ENCODE assay signal across 1 cellular context in the genomic region with DNA sequence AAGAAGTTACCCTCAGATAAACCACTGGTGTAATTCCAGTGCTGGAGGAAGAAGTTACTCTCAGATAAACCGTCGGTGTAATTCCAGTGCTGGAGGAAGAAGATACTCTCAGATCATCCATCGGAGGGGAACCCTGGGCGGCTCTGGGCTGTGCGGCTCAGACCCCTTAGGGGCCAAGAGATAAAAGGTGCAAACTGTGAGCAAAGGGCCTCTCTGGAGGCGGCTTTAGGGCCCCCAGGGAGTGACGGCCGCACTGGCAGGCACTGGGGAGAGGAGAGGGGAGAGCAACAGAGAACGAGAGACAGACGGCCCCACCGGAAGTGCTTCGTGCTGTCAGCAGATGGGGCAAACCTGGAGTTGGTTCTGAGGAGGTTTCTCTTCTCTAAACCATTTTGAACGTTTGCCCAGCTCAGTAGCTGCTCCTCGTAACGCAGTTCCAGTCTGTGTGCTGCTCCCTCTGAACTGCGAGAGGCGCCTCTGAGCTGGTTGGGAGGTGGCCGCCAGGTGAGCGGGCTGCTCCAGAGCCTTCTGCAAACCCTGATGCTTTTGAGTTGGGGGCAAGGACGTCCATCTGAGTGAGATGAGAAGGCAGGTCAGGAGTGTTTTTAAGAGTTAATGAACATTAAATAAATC.
TF ChIP-seq lines count a peak whose summit lies in the region.

No MANE protein-coding gene starts in this region.

TF ChIP-seq in H1, 55 proteins besides CTCF, POLR2A, EP300 and RAD21 (continued from another document):
- TF ChIP-seq, protein P1, sequence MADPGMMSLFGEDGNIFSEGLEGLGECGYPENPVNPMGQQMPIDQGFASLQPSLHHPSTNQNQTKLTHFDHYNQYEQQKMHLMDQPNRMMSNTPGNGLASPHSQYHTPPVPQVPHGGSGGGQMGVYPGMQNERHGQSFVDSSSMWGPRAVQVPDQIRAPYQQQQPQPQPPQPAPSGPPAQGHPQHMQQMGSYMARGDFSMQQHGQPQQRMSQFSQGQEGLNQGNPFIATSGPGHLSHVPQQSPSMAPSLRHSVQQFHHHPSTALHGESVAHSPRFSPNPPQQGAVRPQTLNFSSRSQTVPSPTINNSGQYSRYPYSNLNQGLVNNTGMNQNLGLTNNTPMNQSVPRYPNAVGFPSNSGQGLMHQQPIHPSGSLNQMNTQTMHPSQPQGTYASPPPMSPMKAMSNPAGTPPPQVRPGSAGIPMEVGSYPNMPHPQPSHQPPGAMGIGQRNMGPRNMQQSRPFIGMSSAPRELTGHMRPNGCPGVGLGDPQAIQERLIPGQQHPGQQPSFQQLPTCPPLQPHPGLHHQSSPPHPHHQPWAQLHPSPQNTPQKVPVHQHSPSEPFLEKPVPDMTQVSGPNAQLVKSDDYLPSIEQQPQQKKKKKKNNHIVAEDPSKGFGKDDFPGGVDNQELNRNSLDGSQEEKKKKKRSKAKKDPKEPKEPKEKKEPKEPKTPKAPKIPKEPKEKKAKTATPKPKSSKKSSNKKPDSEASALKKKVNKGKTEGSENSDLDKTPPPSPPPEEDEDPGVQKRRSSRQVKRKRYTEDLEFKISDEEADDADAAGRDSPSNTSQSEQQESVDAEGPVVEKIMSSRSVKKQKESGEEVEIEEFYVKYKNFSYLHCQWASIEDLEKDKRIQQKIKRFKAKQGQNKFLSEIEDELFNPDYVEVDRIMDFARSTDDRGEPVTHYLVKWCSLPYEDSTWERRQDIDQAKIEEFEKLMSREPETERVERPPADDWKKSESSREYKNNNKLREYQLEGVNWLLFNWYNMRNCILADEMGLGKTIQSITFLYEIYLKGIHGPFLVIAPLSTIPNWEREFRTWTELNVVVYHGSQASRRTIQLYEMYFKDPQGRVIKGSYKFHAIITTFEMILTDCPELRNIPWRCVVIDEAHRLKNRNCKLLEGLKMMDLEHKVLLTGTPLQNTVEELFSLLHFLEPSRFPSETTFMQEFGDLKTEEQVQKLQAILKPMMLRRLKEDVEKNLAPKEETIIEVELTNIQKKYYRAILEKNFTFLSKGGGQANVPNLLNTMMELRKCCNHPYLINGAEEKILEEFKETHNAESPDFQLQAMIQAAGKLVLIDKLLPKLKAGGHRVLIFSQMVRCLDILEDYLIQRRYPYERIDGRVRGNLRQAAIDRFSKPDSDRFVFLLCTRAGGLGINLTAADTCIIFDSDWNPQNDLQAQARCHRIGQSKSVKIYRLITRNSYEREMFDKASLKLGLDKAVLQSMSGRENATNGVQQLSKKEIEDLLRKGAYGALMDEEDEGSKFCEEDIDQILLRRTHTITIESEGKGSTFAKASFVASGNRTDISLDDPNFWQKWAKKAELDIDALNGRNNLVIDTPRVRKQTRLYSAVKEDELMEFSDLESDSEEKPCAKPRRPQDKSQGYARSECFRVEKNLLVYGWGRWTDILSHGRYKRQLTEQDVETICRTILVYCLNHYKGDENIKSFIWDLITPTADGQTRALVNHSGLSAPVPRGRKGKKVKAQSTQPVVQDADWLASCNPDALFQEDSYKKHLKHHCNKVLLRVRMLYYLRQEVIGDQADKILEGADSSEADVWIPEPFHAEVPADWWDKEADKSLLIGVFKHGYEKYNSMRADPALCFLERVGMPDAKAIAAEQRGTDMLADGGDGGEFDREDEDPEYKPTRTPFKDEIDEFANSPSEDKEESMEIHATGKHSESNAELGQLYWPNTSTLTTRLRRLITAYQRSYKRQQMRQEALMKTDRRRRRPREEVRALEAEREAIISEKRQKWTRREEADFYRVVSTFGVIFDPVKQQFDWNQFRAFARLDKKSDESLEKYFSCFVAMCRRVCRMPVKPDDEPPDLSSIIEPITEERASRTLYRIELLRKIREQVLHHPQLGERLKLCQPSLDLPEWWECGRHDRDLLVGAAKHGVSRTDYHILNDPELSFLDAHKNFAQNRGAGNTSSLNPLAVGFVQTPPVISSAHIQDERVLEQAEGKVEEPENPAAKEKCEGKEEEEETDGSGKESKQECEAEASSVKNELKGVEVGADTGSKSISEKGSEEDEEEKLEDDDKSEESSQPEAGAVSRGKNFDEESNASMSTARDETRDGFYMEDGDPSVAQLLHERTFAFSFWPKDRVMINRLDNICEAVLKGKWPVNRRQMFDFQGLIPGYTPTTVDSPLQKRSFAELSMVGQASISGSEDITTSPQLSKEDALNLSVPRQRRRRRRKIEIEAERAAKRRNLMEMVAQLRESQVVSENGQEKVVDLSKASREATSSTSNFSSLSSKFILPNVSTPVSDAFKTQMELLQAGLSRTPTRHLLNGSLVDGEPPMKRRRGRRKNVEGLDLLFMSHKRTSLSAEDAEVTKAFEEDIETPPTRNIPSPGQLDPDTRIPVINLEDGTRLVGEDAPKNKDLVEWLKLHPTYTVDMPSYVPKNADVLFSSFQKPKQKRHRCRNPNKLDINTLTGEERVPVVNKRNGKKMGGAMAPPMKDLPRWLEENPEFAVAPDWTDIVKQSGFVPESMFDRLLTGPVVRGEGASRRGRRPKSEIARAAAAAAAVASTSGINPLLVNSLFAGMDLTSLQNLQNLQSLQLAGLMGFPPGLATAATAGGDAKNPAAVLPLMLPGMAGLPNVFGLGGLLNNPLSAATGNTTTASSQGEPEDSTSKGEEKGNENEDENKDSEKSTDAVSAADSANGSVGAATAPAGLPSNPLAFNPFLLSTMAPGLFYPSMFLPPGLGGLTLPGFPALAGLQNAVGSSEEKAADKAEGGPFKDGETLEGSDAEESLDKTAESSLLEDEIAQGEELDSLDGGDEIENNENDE (IDR thresholded peaks at IDR 0.05; ENCODE audit: insufficient replicate concordance, low read length): no peak
- TF ChIP-seq RXRA (IDR thresholded peaks at IDR 0.05; ENCODE audit: insufficient read depth, low read depth, low read length): no peak
- no peak for TF ChIP-seq USF2 (IDR thresholded peaks at IDR 0.05; ENCODE audit: low read length)
- no peak for TF ChIP-seq TCF12 (IDR thresholded peaks at IDR 0.05; ENCODE audit: low read depth, low read length)
- TF ChIP-seq POLR2AphosphoS5 (IDR thresholded peaks at IDR 0.05; ENCODE audit: low read depth, low read length): no peak
- no peak for TF ChIP-seq BRCA1 (IDR thresholded peaks at IDR 0.05; ENCODE audit: low read depth, low read length)
- no peak for TF ChIP-seq RBBP5 (IDR thresholded peaks at IDR 0.05; ENCODE audit: borderline replicate concordance, low read depth, low read length)
- TF ChIP-seq CREB1 (IDR thresholded peaks at IDR 0.05): no peak
- no peak for TF ChIP-seq SP1 (IDR thresholded peaks at IDR 0.05; ENCODE audit: low read depth, low read length)
- TF ChIP-seq ATF2 (IDR thresholded peaks at IDR 0.05; ENCODE audit: low read length): no peak
- TF ChIP-seq POU5F1 (IDR thresholded peaks at IDR 0.05; ENCODE audit: low read depth, low read length): no peak
- TF ChIP-seq SIN3A (conservative IDR thresholded peaks at IDR 0.05 in 1 of 2, IDR thresholded peaks at IDR 0.05 in 1 of 2; ENCODE audit: low read depth in 1 of 2, low read length in 2 of 2): no peak
- TF ChIP-seq GABPA (IDR thresholded peaks at IDR 0.05; ENCODE audit: borderline replicate concordance, insufficient read depth, low read length): no peak
TF ChIP-seq in H1: peak in this region for 0.
